Comparison of ENCODE assay signal across 12 cellular contexts in genomic region chr9:83665576-83666200, GRCh38. TPM values are rescaled to one million over a fixed set of nuclear protein-coding genes. Genes with fewer than 3 reads are reported as not detected.
A peak's percentile ranks its signal among the peaks of the same experiment; 100 is the strongest.
DNase-seq lines count a peak whose midpoint lies in the region; ATAC-seq, FAIRE-seq and TF ChIP-seq lines count a peak whose summit lies in the region.
"Had no signal": no experiment of that assay in that cellular context is flagged by ENCODE, and none has a peak within 500 bp of the region (broad histone marks: within the 10 kb centered on the region; RNA-seq: fewer than 3 reads in every experiment).

No MANE protein-coding gene starts in this region.

- TF ChIP-seq CTCF in neural progenitor cell (IDR thresholded peaks at IDR 0.05): no peak

- H3K27me3 Mint-ChIP-seq in memory B cell (no peaks in the 10 kb centered on the region), neural progenitor cell (ENCODE audit: insufficient read depth, low read depth) (no peaks in the 10 kb centered on the region)
- H3K27me3 Mint-ChIP-seq: stimulated activated naive CD8-positive, alpha-beta T cell treated with anti-CD3 and anti-CD28 coated beads, Interleukin-15, Interleukin-2, amounts not matched to agents 100 ng/mL and 50 ng/mL, for 24 hours had no signal

- H3K9me3 Mint-ChIP-seq in memory B cell: no peaks in the 10 kb centered on the region
- no peaks in the 10 kb centered on the region for H3K9me3 Mint-ChIP-seq in neural progenitor cell
- H3K9me3 Mint-ChIP-seq: stimulated activated naive CD8-positive, alpha-beta T cell treated with anti-CD3 and anti-CD28 coated beads, Interleukin-15, Interleukin-2, amounts not matched to agents 100 ng/mL and 50 ng/mL, for 24 hours; T-helper 1 cell treated with Interleukin-12 subunit alpha and Interleukin-12 subunit beta and Interleukin-4 antibody, amounts not matched to agents 30 μg/mL and 1 μg/mL, for 36 hours had no signal

- no peak overlapping the region for H3K27ac ChIP-seq in neural progenitor cell
- H3K27ac ChIP-seq: KMS-11 had no signal

- no peak for FAIRE-seq in GM12892 (lab: Jason Lieb, UNC)

- no peak for TF ChIP-seq POLR2A in GM12892 (IDR thresholded peaks at IDR 0.05; ENCODE audit: low read depth, low read length)

- H3K27ac Mint-ChIP-seq in memory B cell (peak overlapping the region; percentile 91), neural progenitor cell (no peak overlapping the region)
- H3K27ac Mint-ChIP-seq: stimulated activated naive CD8-positive, alpha-beta T cell treated with anti-CD3 and anti-CD28 coated beads, Interleukin-15, Interleukin-2, amounts not matched to agents 100 ng/mL and 50 ng/mL, for 24 hours; T-helper 1 cell treated with Interleukin-12 subunit alpha and Interleukin-12 subunit beta and Interleukin-4 antibody, amounts not matched to agents 30 μg/mL and 1 μg/mL, for 36 hours had no signal

- no peaks in the 10 kb centered on the region for H3K9me3 ChIP-seq in neural progenitor cell (ENCODE audit: low read depth)

- H3K36me3 Mint-ChIP-seq in memory B cell (peaks cover 13% of the 10 kb centered on the region), neural progenitor cell (peaks cover 11% of the 10 kb centered on the region)

- H3K9ac ChIP-seq in neural progenitor cell: no peak overlapping the region
- H3K9ac ChIP-seq: KMS-11 had no signal

- H3K4me1 ChIP-seq in neural progenitor cell: no peaks in the 10 kb centered on the region

- H3F3A ChIP-seq in neural progenitor cell (ENCODE audit: low read depth): no peaks in the 10 kb centered on the region

- H3K36me3 ChIP-seq in neural progenitor cell: peaks cover 15% of the 10 kb centered on the region

- DNase-seq in Kasumi-1 (lab: John Stamatoyannopoulos, UW): peak; percentile 20 to 42
- no peak for DNase-seq in memory B cell (ENCODE audit: low spot score in 2 of 2)
- DNase-seq in GM12892 (ENCODE audit: insufficient read length): no peak
- DNase-seq in neural progenitor cell (ENCODE audit: low spot score): no peak
- no peak for DNase-seq in NCI-H69 (lab: John Stamatoyannopoulos, UW)
- no peak for DNase-seq in AG08395 (ENCODE audit: low spot score)
- DNase-seq: aorta had no signal

- no peaks in the 10 kb centered on the region for H3K27me3 ChIP-seq in neural progenitor cell

- H2AFZ ChIP-seq in neural progenitor cell (replicated peaks): no peak overlapping the region

- H3K4me1 Mint-ChIP-seq in memory B cell: peaks cover 18% of the 10 kb centered on the region
- H3K4me1 Mint-ChIP-seq in neural progenitor cell: no peaks in the 10 kb centered on the region

- H3K4me3 Mint-ChIP-seq in memory B cell (no peak overlapping the region), neural progenitor cell (no peak overlapping the region)
- H3K4me3 Mint-ChIP-seq: stimulated activated naive CD8-positive, alpha-beta T cell treated with anti-CD3 and anti-CD28 coated beads, Interleukin-15, Interleukin-2, amounts not matched to agents 100 ng/mL and 50 ng/mL, for 24 hours; T-helper 1 cell treated with Interleukin-12 subunit alpha and Interleukin-12 subunit beta and Interleukin-4 antibody, amounts not matched to agents 30 μg/mL and 1 μg/mL, for 36 hours had no signal

- peak; percentile 88 for ATAC-seq in GM18873 (IDR thresholded peaks at IDR 0.05; ENCODE audit: low FRiP score, unreplicated experiment)
- ATAC-seq in HG02623 (IDR thresholded peaks at IDR 0.05; ENCODE audit: unreplicated experiment): peak; percentile 86
- peak; percentile 68 for ATAC-seq in memory B cell (ENCODE audit: low read depth)

- H3K79me2 ChIP-seq in neural progenitor cell (ENCODE audit: low read depth): no peaks in the 10 kb centered on the region

- H3K4me2 ChIP-seq in neural progenitor cell: no peak overlapping the region
- H3K4me2 ChIP-seq: KMS-11 had no signal

- H4K20me1 ChIP-seq in neural progenitor cell (ENCODE audit: low read depth): peaks cover 12% of the 10 kb centered on the region

- no peak overlapping the region for H3K4me3 ChIP-seq in neural progenitor cell

RNA-seq across cellular contexts. Expression of gene UBQLN1, which starts 42.1 kb away (rescaled TPM):
- 42.3 TPM for polyA plus RNA-seq in GM12892 (2012; ENCODE audit: missing spikeins)
- total RNA-seq in neural progenitor cell (ENCODE audit: low replicate concordance): 130 and 143 TPM in 2 replicates

RNA-seq across cellular contexts. Expression of gene IDNK, which starts 42.7 kb away (rescaled TPM):
- 8.6 TPM for polyA plus RNA-seq in GM12892 (2012; ENCODE audit: missing spikeins)
- total RNA-seq in neural progenitor cell (ENCODE audit: low replicate concordance): 3.0 and 9.0 TPM in 2 replicates

Comparison
In these comparisons a context has a peak if more than half of its experiments do, and no peak if none do; other contexts are left out.
1. DNase-seq: peak in Kasumi-1 (2 of 2); none in memory B cell (0 of 2), GM12892 (single experiment), neural progenitor cell (single experiment), NCI-H69 (single experiment) and AG08395 (single experiment).
2. Peak in every context shown above with its lines, with median percentiles within 50 percentile points of each other: ATAC-seq.